Comparison of ENCODE assay signal across 19 cellular contexts in the genomic region with DNA sequence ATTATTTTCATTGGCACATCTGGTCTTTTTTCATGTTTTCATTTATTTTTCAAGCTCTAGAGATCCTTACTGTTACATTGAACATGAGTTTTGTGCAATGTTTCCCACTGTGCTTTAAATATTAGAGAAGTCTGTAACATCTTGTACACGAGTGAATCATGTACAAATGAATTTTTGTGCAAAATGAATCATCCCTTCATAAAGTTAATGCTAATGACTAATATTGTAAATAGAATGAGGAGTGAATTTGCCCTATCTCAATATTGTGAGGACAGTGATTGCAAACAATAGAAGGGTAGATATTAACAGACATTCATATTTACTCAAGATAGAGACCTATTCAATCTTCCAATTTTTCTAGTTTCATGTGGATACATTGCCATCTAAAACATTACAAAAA.
"Had no signal": no experiment of that assay in that cellular context is flagged by ENCODE, and none has a peak within 500 bp of the region (broad histone marks: within the 10 kb centered on the region; RNA-seq: fewer than 3 reads in every experiment).

No MANE protein-coding gene starts in this region.

- H3K27ac Mint-ChIP-seq: activated CD8-positive, alpha-beta T cell treated with anti-CD3 and anti-CD28 coated beads for 36 hours; activated naive CD4-positive, alpha-beta T cell treated with anti-CD3 and anti-CD28 coated beads, Interleukin-2, amount 50 U/mL, for 72 hours; WTC11 had no signal

- H3K4me1 ChIP-seq: esophagus squamous epithelium, gastrocnemius medialis, heart left ventricle, psoas muscle, stomach, testis, upper lobe of right lung had no signal

- H3K27me3 Mint-ChIP-seq: activated CD8-positive, alpha-beta T cell treated with anti-CD3 and anti-CD28 coated beads for 36 hours had no signal

- H3K36me3 ChIP-seq: esophagus squamous epithelium, gastrocnemius medialis, heart left ventricle, stomach, upper lobe of right lung had no signal

- H3K4me3 ChIP-seq: esophagus squamous epithelium, gastrocnemius medialis, heart left ventricle, lung, psoas muscle, stomach, testis, upper lobe of right lung had no signal

- H3K4me3 Mint-ChIP-seq: activated CD8-positive, alpha-beta T cell treated with anti-CD3 and anti-CD28 coated beads for 36 hours; activated T-cell treated with anti-CD3 and anti-CD28 coated beads, Interleukin-2, amount 50 U/mL, for 4 hours; neural crest cell; WTC11 had no signal

- DNase-seq: activated CD4-positive, alpha-beta T cell treated with anti-CD3 and anti-CD28 coated beads for 4 hours; activated CD8-positive, alpha-beta T cell treated with anti-CD3 and anti-CD28 coated beads for 36 hours; activated effector memory CD4-positive, alpha-beta T cell treated with Interleukin-2 at 50 U/mL for 16 hours; activated T-cell treated with anti-CD3 and anti-CD28 coated beads, Interleukin-2, amount 50 U/mL, for 4 hours; amygdala; esophagus squamous epithelium; gastrocnemius medialis; heart left ventricle; left colon; psoas muscle; stimulated activated CD4-positive, alpha-beta T cell treated with anti-CD3 and anti-CD28 coated beads, Interleukin-1b, Interleukin-23, amount 100 ng/mL, for 48 hours; stomach; T-helper 2 cell; testis; upper lobe of right lung had no signal

- H3K27me3 ChIP-seq: esophagus squamous epithelium, gastrocnemius medialis, heart left ventricle, stomach, testis, upper lobe of right lung had no signal

- H3K9me3 ChIP-seq: esophagus squamous epithelium, gastrocnemius medialis, psoas muscle, testis, upper lobe of right lung had no signal

- H3K4me1 Mint-ChIP-seq: neural crest cell had no signal

- H3K36me3 Mint-ChIP-seq: activated naive CD4-positive, alpha-beta T cell treated with anti-CD3 and anti-CD28 coated beads, Interleukin-2, amount 50 U/mL, for 72 hours had no signal

- H3K27ac ChIP-seq: esophagus squamous epithelium, gastrocnemius medialis, heart left ventricle, psoas muscle, stomach, testis, upper lobe of right lung had no signal
